Comparison of ENCODE assay signal across 9 cellular contexts in genomic region chr6:19837511-19838441, GRCh38. TPM values are rescaled to one million over a fixed set of nuclear protein-coding genes. Genes with fewer than 3 reads are reported as not detected.
A peak's percentile ranks its signal among the peaks of the same experiment; 100 is the strongest.
DNase-seq lines count a peak whose midpoint lies in the region; ATAC-seq and TF ChIP-seq lines count a peak whose summit lies in the region.
"Had no signal": no experiment of that assay in that cellular context is flagged by ENCODE, and none has a peak within 500 bp of the region (broad histone marks: within the 10 kb centered on the region; RNA-seq: fewer than 3 reads in every experiment).

No MANE protein-coding gene starts in this region.

- H3K27me3 ChIP-seq in A673 (replicated peaks; ENCODE audit: insufficient read depth, low read depth, low read length, poor library complexity): no peaks in the 10 kb centered on the region
- peaks cover 0 to 16% (median 8%) of the 10 kb centered on the region in 4 donors for H3K27me3 ChIP-seq in liver (ENCODE audit: control insufficient read depth in 4 of 4, insufficient read depth in 4 of 4, low read length in 3 of 4)

- no peak for TF ChIP-seq RAD21 in liver (IDR thresholded peaks at IDR 0.05)

- DNase-seq in A673 (ENCODE audit: low spot score) (peak; percentile 68), mucosa of gallbladder (ENCODE audit: low spot score) (no peak)
- no peak for DNase-seq in activated naive CD4-positive, alpha-beta T cell treated with anti-CD3 and anti-CD28 coated beads, Interleukin-2, amount 50 U/mL, for 16 hours
- no peak for DNase-seq in stimulated activated naive CD4-positive, alpha-beta T cell treated with Interleukin-2 at 50 U/mL for 16 hours (lab: John Stamatoyannopoulos, UW)

- peaks cover 34% of the 10 kb centered on the region for H3K4me1 ChIP-seq in A673 (ENCODE audit: insufficient read depth, low read length, poor library complexity, severe bottlenecking)
- H3K4me1 ChIP-seq in liver (ENCODE audit: control insufficient read depth in 4 of 4, insufficient read depth in 4 of 4, low read length in 3 of 4): peaks cover 13 to 23% (median 20%) of the 10 kb centered on the region in 4 donors
- no peaks in the 10 kb centered on the region for H3K4me1 ChIP-seq in urinary bladder (ENCODE audit: insufficient read depth)

- intact Hi-C loops in A673 (cut with micrococcal nuclease; ENCODE audit: unreplicated experiment): loop anchor here (2.0 kb wide), 1 partner anchor 33 kb away; no protein-coding TSS in a partner anchor

- POLR2A ChIA-PET in A673 (lab: Charles Lee; ENCODE audit: low non-redundant PET): interaction anchor here (0.6 to 0.8 kb wide), 7 partner anchors 20 to 813 kb away, joined by 3 to 9 read pairs (median 3); no protein-coding TSS in a partner anchor

- H3K9me3 ChIP-seq in A673 (ENCODE audit: low read depth, low read length, poor library complexity, severe bottlenecking): no peaks in the 10 kb centered on the region
- no peaks in the 10 kb centered on the region for H3K9me3 ChIP-seq in liver (ENCODE audit: control insufficient read depth in 4 of 4, low read length in 3 of 4)

- TF ChIP-seq CTCF in A673 (conservative IDR thresholded peaks at IDR 0.05; ENCODE audit: low read depth, low read length) (no peak), liver (IDR thresholded peaks at IDR 0.05; ENCODE audit: low read depth, low read length, missing input control) (no peak)

- H3K36me3 ChIP-seq in A673 (ENCODE audit: insufficient read depth, low read length, poor library complexity, severe bottlenecking) (peaks cover 18% of the 10 kb centered on the region), liver (ENCODE audit: control insufficient read depth in 4 of 4, insufficient read depth in 3 of 4, low read depth in 1 of 4, low read length in 3 of 4) (no peaks in the 10 kb centered on the region), urinary bladder (ENCODE audit: insufficient read depth) (no peaks in the 10 kb centered on the region)

- peak; percentile 22 for ATAC-seq in HG02852 (IDR thresholded peaks at IDR 0.05; ENCODE audit: unreplicated experiment)
- ATAC-seq: GM12878 had no signal

- BruUV-seq in A673 (replicated peaks; lab: Mats Ljungman, UMichigan): no TSS peak

- H3K9ac ChIP-seq in liver (ENCODE audit: low read depth in 1 of 2, low read length in 2 of 2): peak overlapping the region in 1 of 2 donors; percentile 45

- WGBS in liver: 3% methylated on average over 122 of the region's 122 CpGs
- WGBS in urinary bladder: 1% methylated on average over 122 of the region's 122 CpGs

- H3K27ac ChIP-seq in A673 (ENCODE audit: low read depth, low read length, poor library complexity, severe bottlenecking) (peak overlapping the region; percentile 88), cingulate gyrus (ENCODE audit: low read depth, low read length) (peak overlapping the region; percentile 72), liver (ENCODE audit: low read depth in 1 of 2, low read length in 2 of 2) (peak overlapping the region; percentile 54 to 65), urinary bladder (ENCODE audit: low read depth) (peak overlapping the region; percentile 80)

- H3K4me3 ChIP-seq in A673 (ENCODE audit: low read depth, low read length, poor library complexity, severe bottlenecking) (peak overlapping the region; percentile 84), liver (ENCODE audit: low read depth in 1 of 3, low read length in 3 of 3) (peak overlapping the region; percentile 26 to 66 (median 60)), urinary bladder (ENCODE audit: low read depth, low read length) (peak overlapping the region; percentile 88)
- H3K4me3 ChIP-seq: GM12878 had no signal

- CTCF ChIA-PET in A673 (lab: Charles Lee): no interaction called here

TF ChIP-seq in liver, 16 proteins besides CTCF, POLR2A, EP300 and RAD21:
- no peak for TF ChIP-seq JUND (IDR thresholded peaks at IDR 0.05)
- TF ChIP-seq REST (IDR thresholded peaks at IDR 0.05): no peak
- TF ChIP-seq GABPA (IDR thresholded peaks at IDR 0.05 in 1 of 2, conservative IDR thresholded peaks at IDR 0.05 in 1 of 2): no peak
- no peak for TF ChIP-seq YY1 (IDR thresholded peaks at IDR 0.05)
- no peak for TF ChIP-seq MAX (IDR thresholded peaks at IDR 0.05)
- TF ChIP-seq SP1 (IDR thresholded peaks at IDR 0.05): no peak
- TF ChIP-seq FOXA2 (IDR thresholded peaks at IDR 0.05): no peak
- no peak for TF ChIP-seq EGR1 (IDR thresholded peaks at IDR 0.05; ENCODE audit: low read depth in 2 of 2)
- TF ChIP-seq RXRA (IDR thresholded peaks at IDR 0.05): no peak
- no peak for TF ChIP-seq NR2F2 (IDR thresholded peaks at IDR 0.05)
- no peak for TF ChIP-seq ATF3 (IDR thresholded peaks at IDR 0.05)
- TF ChIP-seq ZBTB33 (IDR thresholded peaks at IDR 0.05): no peak
- TF ChIP-seq TAF1 (conservative IDR thresholded peaks at IDR 0.05): no peak

RNA-seq across cellular contexts. Expression of gene ID4, which starts 0.6 kb away (rescaled TPM):
- 29.3 and 30.5 TPM in 2 replicates for total RNA-seq in A673 (2021)
- 1 to 10 TPM; 1.4 to 3.7 TPM for total RNA-seq in liver
- polyA plus RNA-seq in liver: under 1 TPM; 0.38 to 0.99 TPM
- 102 TPM for total RNA-seq in urinary bladder
- polyA plus RNA-seq in urinary bladder: 50.2 TPM
- total RNA-seq in mucosa of gallbladder: 7.0 TPM
- total RNA-seq: GM12878 had no signal
